Comparison of ENCODE assay signal across 8 cellular contexts in genomic region chr3:71397046-71397445, GRCh38.
DNase-seq lines count a peak whose midpoint lies in the region; ATAC-seq and TF ChIP-seq lines count a peak whose summit lies in the region.

No MANE protein-coding gene starts in this region.

- no peaks in the 10 kb centered on the region for H3K36me3 ChIP-seq in thyroid gland

- TF ChIP-seq POLR2A in thyroid gland (IDR thresholded peaks at IDR 0.05) = no peak

- H3K4me3 ChIP-seq in WI38 (ENCODE audit: low read depth, low read length) = no peak overlapping the region
- H3K4me3 ChIP-seq in thyroid gland (replicated peaks in 1 of 3) = no peak overlapping the region

- peaks cover 21% of the 10 kb centered on the region for H3K36me3 Mint-ChIP-seq in CD4-positive, alpha-beta T cell (ENCODE audit: low read depth)
- no peaks in the 10 kb centered on the region for H3K36me3 Mint-ChIP-seq in effector memory CD8-positive, alpha-beta T cell (ENCODE audit: insufficient read depth)

- peak overlapping the region; percentile 40 for H3K4me3 Mint-ChIP-seq in CD4-positive, alpha-beta T cell
- no peak overlapping the region for H3K4me3 Mint-ChIP-seq in effector memory CD8-positive, alpha-beta T cell

- no peaks in the 10 kb centered on the region for H3K9me3 ChIP-seq in CD4-positive, alpha-beta T cell (ENCODE audit: control insufficient read depth, low read length)
- H3K9me3 ChIP-seq in thyroid gland = no peaks in the 10 kb centered on the region

- no peaks in the 10 kb centered on the region for H3K27me3 ChIP-seq in CD4-positive, alpha-beta T cell (ENCODE audit: control insufficient read depth, insufficient read depth, low read length)
- no peaks in the 10 kb centered on the region for H3K27me3 ChIP-seq in thyroid gland

- no peaks in the 10 kb centered on the region for H3K9me3 Mint-ChIP-seq in CD4-positive, alpha-beta T cell
- H3K9me3 Mint-ChIP-seq in effector memory CD8-positive, alpha-beta T cell = no peaks in the 10 kb centered on the region

- no peak for ATAC-seq in CD4-positive, alpha-beta T cell (ENCODE audit: poor library complexity)
- ATAC-seq in GM18909 (IDR thresholded peaks at IDR 0.05; ENCODE audit: poor library complexity, unreplicated experiment) (no peak), GM19467 (IDR thresholded peaks at IDR 0.05; ENCODE audit: unreplicated experiment) (no peak)
- no peak for ATAC-seq in effector memory CD8-positive, alpha-beta T cell (replicated peaks)

- WGBS in thyroid gland, 2 donors = 29 to 32% methylated on average over 5 of the region's 5 CpGs

- no peak for DNase-seq in CD4-positive, alpha-beta T cell
- DNase-seq in HCEC 1CT = peak; percentile 46
- DNase-seq in iPS-NIHi11 (ENCODE audit: low spot score) = peak; percentile 44
- peak; percentile 35 to 44 for DNase-seq in thyroid gland
- no peak for DNase-seq in effector memory CD8-positive, alpha-beta T cell

- CTCF ChIA-PET in CD4-positive, alpha-beta T cell (lab: Charles Lee) = interaction anchor here (1.0 to 1.4 kb wide), 4 partner anchors 10 to 385 kb away, joined by 3 read pairs; no protein-coding TSS in a partner anchor

- peak overlapping the region; percentile 91 for H3K27ac ChIP-seq in CD4-positive, alpha-beta T cell (ENCODE audit: low read depth, low read length)
- no peak overlapping the region for H3K27ac ChIP-seq in thyroid gland

- no peaks in the 10 kb centered on the region for H3K27me3 Mint-ChIP-seq in CD4-positive, alpha-beta T cell
- H3K27me3 Mint-ChIP-seq in effector memory CD8-positive, alpha-beta T cell = no peaks in the 10 kb centered on the region

- peaks cover 85% of the 10 kb centered on the region for H3K4me1 Mint-ChIP-seq in CD4-positive, alpha-beta T cell (ENCODE audit: low read depth)
- peaks cover 22 to 43% of the 10 kb centered on the region in 2 donors for H3K4me1 Mint-ChIP-seq in effector memory CD8-positive, alpha-beta T cell (ENCODE audit: low read depth in 2 of 2)

- peaks cover 8 to 21% of the 10 kb centered on the region in 2 donors for H3K4me1 ChIP-seq in thyroid gland

- H3K27ac Mint-ChIP-seq in CD4-positive, alpha-beta T cell = peak overlapping the region; percentile 91
- H3K27ac Mint-ChIP-seq in effector memory CD8-positive, alpha-beta T cell = peak overlapping the region in 1 of 2 donors; percentile 39

- peak; percentile 34 for TF ChIP-seq CTCF in CD4-positive, alpha-beta T cell (IDR thresholded peaks at IDR 0.05)
- peak; percentile 50; the same call in 1 of the 2 replicates for TF ChIP-seq CTCF in WI38 (IDR thresholded peaks at IDR 0.05; ENCODE audit: low read depth, low read length)
- TF ChIP-seq CTCF in thyroid gland (IDR thresholded peaks at IDR 0.05) = peak; percentile 25 to 71 (median 54)

- POLR2A ChIA-PET in CD4-positive, alpha-beta T cell (lab: Charles Lee) = interaction anchor here (1.0 to 3.9 kb wide), 11 partner anchors 9 to 185 kb away, joined by 3 to 15 read pairs (median 7); no protein-coding TSS in a partner anchor

- intact Hi-C loops in CD4-positive, alpha-beta T cell (cut with DNase I, micrococcal nuclease) = loop anchor here in 1 of 2 experiments (5.0 kb wide), 1 partner anchor 35 kb away; no protein-coding TSS in a partner anchor
- intact Hi-C loops in thyroid gland (cut with DNase I) = no loop called here

Comparison
In these comparisons a context has a peak if more than half of its experiments do, and no peak if none do; other contexts are left out.
1. DNase-seq: peak in HCEC 1CT (single experiment), iPS-NIHi11 (single experiment) and thyroid gland (2 of 2); none in CD4-positive, alpha-beta T cell (0 of 10) and effector memory CD8-positive, alpha-beta T cell (0 of 3).
2. Peak in every context shown above with its lines, with median percentiles within 50 percentile points of each other: CTCF ChIP-seq.